In the genomic region with DNA sequence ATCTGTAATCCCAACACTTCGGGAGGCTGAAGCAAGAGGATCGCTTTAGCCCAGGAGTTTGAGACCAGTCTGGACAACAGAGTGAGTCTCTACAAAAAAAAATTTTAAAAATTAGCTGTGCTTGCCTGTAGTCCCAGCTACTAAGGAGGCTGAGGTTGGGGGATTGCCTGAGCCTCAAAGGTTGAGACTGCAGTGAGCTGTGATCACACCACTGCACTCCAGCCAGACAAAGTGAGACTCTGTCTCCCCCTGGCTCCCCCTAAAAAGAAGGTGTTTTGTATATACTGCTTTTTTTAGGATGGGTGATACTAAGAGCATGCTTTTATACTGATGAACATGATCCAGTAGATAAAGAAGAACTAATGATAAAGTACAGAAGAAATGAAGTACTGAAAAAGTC, we compare ENCODE assay signal across 16 cellular contexts.
A peak's percentile ranks its signal among the peaks of the same experiment; 100 is the strongest.
DNase-seq lines count a peak whose midpoint lies in the region; ATAC-seq, FAIRE-seq and TF ChIP-seq lines count a peak whose summit lies in the region.
"Had no signal": no experiment of that assay in that cellular context is flagged by ENCODE, and none has a peak within 500 bp of the region (broad histone marks: within the 10 kb centered on the region; RNA-seq: fewer than 3 reads in every experiment).

No MANE protein-coding gene starts in this region.

- H3K27me3 ChIP-seq in HepG2 (ENCODE audit: control insufficient read depth in 1 of 2, insufficient read depth in 2 of 2, low read length in 2 of 2) (no peaks in the 10 kb centered on the region), right lobe of liver (no peaks in the 10 kb centered on the region), GM12878 (replicated peaks in 1 of 2; ENCODE audit: control insufficient read depth in 2 of 2, insufficient read depth in 2 of 2, low read length in 1 of 2) (no peaks in the 10 kb centered on the region)
- H3K27me3 ChIP-seq: BLaER1 had no signal

- H3K36me3 Mint-ChIP-seq in memory B cell: peaks cover 34% of the 10 kb centered on the region

- no peaks in the 10 kb centered on the region for H3K79me2 ChIP-seq in HepG2 (ENCODE audit: insufficient read depth, low read length)
- no peaks in the 10 kb centered on the region; the same call in 1 of the 2 replicates for H3K79me2 ChIP-seq in GM12878 (ENCODE audit: control insufficient read depth, insufficient read depth, low read length)

- no peaks in the 10 kb centered on the region for H3K4me1 ChIP-seq in HepG2 (ENCODE audit: insufficient read depth, low read length)
- H3K4me1 ChIP-seq in right lobe of liver: no peaks in the 10 kb centered on the region
- no peaks in the 10 kb centered on the region for H3K4me1 ChIP-seq in GM12878 (ENCODE audit: control insufficient read depth, insufficient read depth, low read length)
- H3K4me1 ChIP-seq: BLaER1, Caco-2 had no signal

- CTCF ChIA-PET in HepG2 (lab: Yijun Ruan, JAX; ENCODE audit: low intra/inter-chr PET ratio, low total read pairs) (no interaction called here), GM12878 (lab: Yijun Ruan, JAX) (interaction anchor here (0.7 to 1.1 kb wide), 4 partner anchors 26 to 471 kb away, joined by 3 read pairs; no protein-coding TSS in a partner anchor)

- POLR2A ChIA-PET in HepG2 (lab: Yijun Ruan, JAX): no interaction called here
- POLR2A ChIA-PET in GM12878 (lab: Charles Lee): no interaction called here

- no peak for TF ChIP-seq EP300 in HepG2 (IDR thresholded peaks at IDR 0.05; ENCODE audit: low read depth in 2 of 2, low read length in 2 of 2)
- TF ChIP-seq EP300 in HepG2 (CRISPR knock-in tag; IDR thresholded peaks at IDR 0.05; ENCODE audit: borderline replicate concordance): no peak
- TF ChIP-seq EP300 in GM12878 (IDR thresholded peaks at IDR 0.05; ENCODE audit: borderline replicate concordance in 1 of 2, control insufficient read depth in 1 of 2, low read depth in 2 of 2, low read length in 2 of 2): no peak

- intact Hi-C loops in HepG2 (cut with micrococcal nuclease; ENCODE audit: unreplicated experiment) (no loop called here), right lobe of liver (cut with DNase I) (no loop called here), GM12878 (cut with micrococcal nuclease; ENCODE audit: unreplicated experiment) (no loop called here)

- H3K36me3 ChIP-seq in HepG2 (replicated peaks in 1 of 2; ENCODE audit: control insufficient read depth in 1 of 2, insufficient read depth in 2 of 2, low read length in 2 of 2) (no peaks in the 10 kb centered on the region), right lobe of liver (peaks cover 0 to 14% (median 3%) of the 10 kb centered on the region in 4 donors), GM12878 (ENCODE audit: control insufficient read depth in 2 of 2, insufficient read depth in 2 of 2, low read length in 1 of 2) (no peaks in the 10 kb centered on the region; a peak in 1 of 4 replicates)

- peaks cover 8% of the 10 kb centered on the region for H3K9me3 Mint-ChIP-seq in memory B cell
- H3K9me3 Mint-ChIP-seq: GM23338 had no signal

- H3K27ac Mint-ChIP-seq in memory B cell: peak overlapping the region; percentile 7
- H3K27ac Mint-ChIP-seq: GM23338 had no signal

- H3K4me1 Mint-ChIP-seq in memory B cell: peaks cover 5% of the 10 kb centered on the region
- H3K4me1 Mint-ChIP-seq: GM23338 had no signal

- TF ChIP-seq RAD21 in HepG2 (CRISPR knock-in tag; IDR thresholded peaks at IDR 0.05) (no peak), GM12878 (IDR thresholded peaks at IDR 0.05; ENCODE audit: insufficient read depth, low read depth, low read length) (no peak)

- no peaks in the 10 kb centered on the region for H4K20me1 ChIP-seq in HepG2 (ENCODE audit: insufficient read depth, low read length)
- H4K20me1 ChIP-seq in GM12878 (ENCODE audit: control insufficient read depth, insufficient read depth): no peaks in the 10 kb centered on the region
- H4K20me1 ChIP-seq: BLaER1 had no signal

- 50% methylated on average over 2 of the region's 2 CpGs for WGBS in HepG2 (ENCODE audit: low lambda C conversion rate)
- 0% methylated on average over 1 of the region's 2 CpGs for WGBS in right lobe of liver (ENCODE audit: insufficient coverage, low coverage, low lambda C conversion rate, missing lambda C conversion rate)
- whole genome bisulfite sequencing in GM12878 (ENCODE audit: insufficient coverage, insufficient replicate concordance, low lambda C conversion rate, missing lambda C conversion rate): 50% methylated on average over 2 of the region's 2 CpGs

- no peak for TF ChIP-seq POLR2A in HepG2 (IDR thresholded peaks at IDR 0.05; ENCODE audit: insufficient read depth in 1 of 2, low read depth in 2 of 2, low read length in 2 of 2)
- TF ChIP-seq POLR2A in right lobe of liver (IDR thresholded peaks at IDR 0.05): no peak
- no peak for TF ChIP-seq POLR2A in GM12878 (IDR thresholded peaks at IDR 0.05; ENCODE audit: low read depth, low read length)

- no peak overlapping the region for H3K4me2 ChIP-seq in HepG2 (ENCODE audit: low read depth, low read length)
- no peak overlapping the region for H3K4me2 ChIP-seq in GM12878 (ENCODE audit: control insufficient read depth, insufficient read depth)
- H3K4me2 ChIP-seq: BLaER1, GM23338 had no signal

- H3K9ac ChIP-seq in HepG2 (ENCODE audit: insufficient read depth, low read depth, low read length) (no peak overlapping the region), GM12878 (ENCODE audit: control insufficient read depth, insufficient read depth, low read length) (no peak overlapping the region)
- H3K9ac ChIP-seq: BLaER1 had no signal

- no peak overlapping the region for H2AFZ ChIP-seq in HepG2 (ENCODE audit: low read length)
- H2AFZ ChIP-seq in GM12878 (ENCODE audit: control insufficient read depth, low read depth, low read length): no peak overlapping the region
- H2AFZ ChIP-seq: GM23338 had no signal

- no peaks in the 10 kb centered on the region for H3K27me3 Mint-ChIP-seq in memory B cell
- H3K27me3 Mint-ChIP-seq: CD8-positive, alpha-beta memory T cell had no signal

- DNase-seq in HepG2 (ENCODE audit: low spot score) (no peak), right lobe of liver (no peak), GM12878 (ENCODE audit: low read depth, low spot score) (no peak), memory B cell (ENCODE audit: low spot score in 2 of 2) (no peak), kidney tubule cell (ENCODE audit: low spot score) (no peak)
- DNase-seq: 8988T; AML-193; Caco-2; CD8-positive, alpha-beta memory T cell; H7; IMR-90 had no signal

- no peak overlapping the region for H3K4me3 Mint-ChIP-seq in memory B cell
- H3K4me3 Mint-ChIP-seq: CD8-positive, alpha-beta memory T cell; GM23338 had no signal

- TF ChIP-seq CTCF in HepG2 (CRISPR knock-in tag; IDR thresholded peaks at IDR 0.05) (peak; percentile 22; the same call in 1 of the 2 replicates), right lobe of liver (IDR thresholded peaks at IDR 0.05) (no peak), GM12878 (IDR thresholded peaks at IDR 0.05 in 2 of 3, conservative IDR thresholded peaks at IDR 0.05 in 1 of 3; ENCODE audit: control insufficient read depth in 2 of 3, extremely low read depth in 1 of 3, insufficient read depth in 1 of 3, low read depth in 3 of 3, low read length in 3 of 3) (peak in 1 of 3 experiments; percentile 22; a peak in 1 of 6 replicates)

- H3K27ac ChIP-seq in HepG2 (ENCODE audit: extremely low read length, insufficient read depth, low read length) (no peak overlapping the region), right lobe of liver (no peak overlapping the region), GM12878 (ENCODE audit: control insufficient read depth, insufficient read depth) (no peak overlapping the region)
- H3K27ac ChIP-seq: BLaER1 had no signal

- H3K9me3 ChIP-seq in HepG2 (ENCODE audit: low read length) (no peaks in the 10 kb centered on the region), right lobe of liver (no peaks in the 10 kb centered on the region), GM12878 (replicated peaks; ENCODE audit: control insufficient read depth, insufficient read depth, low read length) (no peaks in the 10 kb centered on the region)
- H3K9me3 ChIP-seq: Caco-2 had no signal

- in situ Hi-C loops in HepG2 (cut with HindIII; ENCODE audit: extremely low pct_ligation_motif_present, low pct_unique_long_range_greater_than_20kb): no loop called here
- in situ Hi-C loops in GM12878 (cut with MboI): no loop called here

- SMC1A ChIA-PET in GM12878 (lab: Charles Lee; ENCODE audit: uncharacterized antibody, unreplicated experiment): interaction anchor here (0.7 to 1.4 kb wide), 5 partner anchors 22 to 338 kb away, joined by 3 to 4 read pairs (median 3); no protein-coding TSS in a partner anchor

- no TSS peak for BruUV-seq in HepG2 (replicated peaks; lab: Mats Ljungman, UMichigan)
- BruUV-seq in GM12878 (replicated peaks; lab: Mats Ljungman, UMichigan): no TSS peak

- FAIRE-seq in HepG2 (lab: Jason Lieb, UNC): no peak
- FAIRE-seq in GM12878 (lab: Jason Lieb, UNC): no peak
- FAIRE-seq: GM12891 had no signal

- no peak overlapping the region for H3K4me3 ChIP-seq in HepG2 (replicated peaks in 1 of 3; ENCODE audit: insufficient read depth in 1 of 3, low read depth in 2 of 3, low read length in 3 of 3)
- no peak overlapping the region for H3K4me3 ChIP-seq in right lobe of liver
- no peak overlapping the region for H3K4me3 ChIP-seq in GM12878
- H3K4me3 ChIP-seq: BLaER1, GM23338 had no signal

- RAD21 ChIA-PET in GM12878 (lab: Charles Lee; ENCODE audit: unreplicated experiment): no interaction called here

- ATAC-seq in HepG2 (no peak), right lobe of liver (no peak), GM12878 (peak; percentile 55), memory B cell (ENCODE audit: low read depth) (no peak), HG03108 (IDR thresholded peaks at IDR 0.05; ENCODE audit: unreplicated experiment) (no peak), GM21360 (IDR thresholded peaks at IDR 0.05; ENCODE audit: unreplicated experiment) (no peak)
- ATAC-seq: GM23338 had no signal

TF ChIP-seq in HepG2, 621 proteins besides CTCF, POLR2A, EP300 and RAD21:
- no peak for TF ChIP-seq ZNF749 (CRISPR knock-in tag; IDR thresholded peaks at IDR 0.05; ENCODE audit: borderline replicate concordance)
- no peak for TF ChIP-seq ZNF350 (CRISPR knock-in tag; IDR thresholded peaks at IDR 0.05; ENCODE audit: borderline replicate concordance, low read depth)
- TF ChIP-seq STAG1 (CRISPR knock-in tag; IDR thresholded peaks at IDR 0.05): peak; percentile 47
TF ChIP-seq in HepG2: peak in this region for 1.

TF ChIP-seq in GM12878, 131 proteins besides CTCF, POLR2A, EP300 and RAD21 (continues in another document):
- TF ChIP-seq, protein P1, sequence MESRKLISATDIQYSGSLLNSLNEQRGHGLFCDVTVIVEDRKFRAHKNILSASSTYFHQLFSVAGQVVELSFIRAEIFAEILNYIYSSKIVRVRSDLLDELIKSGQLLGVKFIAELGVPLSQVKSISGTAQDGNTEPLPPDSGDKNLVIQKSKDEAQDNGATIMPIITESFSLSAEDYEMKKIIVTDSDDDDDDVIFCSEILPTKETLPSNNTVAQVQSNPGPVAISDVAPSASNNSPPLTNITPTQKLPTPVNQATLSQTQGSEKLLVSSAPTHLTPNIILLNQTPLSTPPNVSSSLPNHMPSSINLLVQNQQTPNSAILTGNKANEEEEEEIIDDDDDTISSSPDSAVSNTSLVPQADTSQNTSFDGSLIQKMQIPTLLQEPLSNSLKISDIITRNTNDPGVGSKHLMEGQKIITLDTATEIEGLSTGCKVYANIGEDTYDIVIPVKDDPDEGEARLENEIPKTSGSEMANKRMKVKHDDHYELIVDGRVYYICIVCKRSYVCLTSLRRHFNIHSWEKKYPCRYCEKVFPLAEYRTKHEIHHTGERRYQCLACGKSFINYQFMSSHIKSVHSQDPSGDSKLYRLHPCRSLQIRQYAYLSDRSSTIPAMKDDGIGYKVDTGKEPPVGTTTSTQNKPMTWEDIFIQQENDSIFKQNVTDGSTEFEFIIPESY (IDR thresholded peaks at IDR 0.05): no peak
